Comparison of ENCODE assay signal across 19 cellular contexts in genomic region chr17:32517982-32518381, GRCh38. TPM values are rescaled to one million over a fixed set of nuclear protein-coding genes. Genes with fewer than 3 reads are reported as not detected.
DNase-seq lines count a peak whose midpoint lies in the region; ATAC-seq, FAIRE-seq and TF ChIP-seq lines count a peak whose summit lies in the region.
"Had no signal": no experiment of that assay in that cellular context is flagged by ENCODE, and none has a peak within 500 bp of the region (broad histone marks: within the 10 kb centered on the region; RNA-seq: fewer than 3 reads in every experiment).

No MANE protein-coding gene starts in this region.

- H3K79me2 ChIP-seq in GM12878 (ENCODE audit: control insufficient read depth, insufficient read depth, low read length) (no peaks in the 10 kb centered on the region; the same call in 1 of the 2 replicates), neural cell (replicated peaks; ENCODE audit: insufficient read depth, low read length) (peaks cover 6% of the 10 kb centered on the region)

- RAD21 ChIA-PET in GM12878 (lab: Charles Lee; ENCODE audit: unreplicated experiment) = interaction anchor here (1.0 to 19.5 kb wide), 8 partner anchors 8 to 317 kb away, joined by 3 to 543 read pairs (median 4); partner anchors contain the start of gene CDK5R1

- H3K9ac ChIP-seq in GM12878 (ENCODE audit: control insufficient read depth, insufficient read depth, low read length) (no peak overlapping the region), neural cell (ENCODE audit: low read length) (peak overlapping the region; percentile 98)
- H3K9ac ChIP-seq: SK-N-SH had no signal

- CTCF ChIA-PET in GM12878 (lab: Yijun Ruan, JAX) = interaction anchor here (0.8 to 4.9 kb wide), 7 partner anchors 13 to 84 kb away, joined by 3 to 28 read pairs (median 4); no protein-coding TSS in a partner anchor

- no peaks in the 10 kb centered on the region for H3K9me2 ChIP-seq in neural cell (ENCODE audit: insufficient read depth, low read length)
- H3K9me2 ChIP-seq: SK-N-SH had no signal

- H3K4me1 ChIP-seq in GM12878 (ENCODE audit: control insufficient read depth, insufficient read depth, low read length) (peaks cover 77% of the 10 kb centered on the region), adrenal gland (replicated peaks in 1 of 2) (peaks cover 19 to 27% of the 10 kb centered on the region in 2 donors)
- H3K4me1 ChIP-seq: prostate gland had no signal

- WGBS in GM12878 (ENCODE audit: insufficient coverage, insufficient replicate concordance, low lambda C conversion rate, missing lambda C conversion rate) = 95% methylated on average over 6 of the region's 7 CpGs
- WGBS in adrenal gland, 4 donors = 91 to 96% (median 95%) methylated on average over 5 to 7 of the region's 7 CpGs

- H3K4me2 ChIP-seq in GM12878 (ENCODE audit: control insufficient read depth, insufficient read depth) (peak overlapping the region; percentile 46; the same call in 1 of the 2 replicates), neural cell (ENCODE audit: low read length) (no peak overlapping the region)

- H3K9me3 ChIP-seq in GM12878 (replicated peaks; ENCODE audit: control insufficient read depth, insufficient read depth, low read length) = no peaks in the 10 kb centered on the region
- no peaks in the 10 kb centered on the region for H3K9me3 ChIP-seq in neural cell (ENCODE audit: low read length)
- no peaks in the 10 kb centered on the region for H3K9me3 ChIP-seq in adrenal gland (replicated peaks in 1 of 3)
- H3K9me3 ChIP-seq: prostate gland, SK-N-SH had no signal

- no TSS peak for BruUV-seq in GM12878 (replicated peaks; lab: Mats Ljungman, UMichigan)

- no peak for TF ChIP-seq EP300 in GM12878 (IDR thresholded peaks at IDR 0.05; ENCODE audit: borderline replicate concordance in 1 of 2, control insufficient read depth in 1 of 2, low read depth in 2 of 2, low read length in 2 of 2)
- TF ChIP-seq EP300 in neural cell (conservative IDR thresholded peaks at IDR 0.05; ENCODE audit: poor library complexity, severe bottlenecking) = no peak

- no peak for TF ChIP-seq CTCF in GM12878 (IDR thresholded peaks at IDR 0.05 in 2 of 3, conservative IDR thresholded peaks at IDR 0.05 in 1 of 3; ENCODE audit: control insufficient read depth in 2 of 3, extremely low read depth in 1 of 3, insufficient read depth in 1 of 3, low read depth in 3 of 3, low read length in 3 of 3)
- TF ChIP-seq CTCF in neural cell (IDR thresholded peaks at IDR 0.05; ENCODE audit: poor library complexity, severe bottlenecking) = no peak
- no peak for TF ChIP-seq CTCF in adrenal gland (IDR thresholded peaks at IDR 0.05)

- peaks cover 8% of the 10 kb centered on the region for H3F3A ChIP-seq in neural cell (ENCODE audit: insufficient read depth, low read length, poor library complexity, severe bottlenecking)

- POLR2A ChIA-PET in GM12878 (lab: Charles Lee) = interaction anchor here (1.3 to 18.8 kb wide), 5 partner anchors 14 to 51 kb away, joined by 4 to 308 read pairs (median 12); partner anchors contain the start of gene CDK5R1

- H3K4me3 ChIP-seq in GM12878 (no peak overlapping the region), neural cell (ENCODE audit: low read length) (peak overlapping the region; percentile 67), adrenal gland (no peak overlapping the region)
- H3K4me3 ChIP-seq: prostate gland had no signal

- H3K27me3 ChIP-seq in GM12878 (replicated peaks in 1 of 2; ENCODE audit: control insufficient read depth in 2 of 2, insufficient read depth in 2 of 2, low read length in 1 of 2) = no peaks in the 10 kb centered on the region
- H3K27me3 ChIP-seq in neural cell (ENCODE audit: insufficient read depth, low read depth, low read length) = no peaks in the 10 kb centered on the region
- no peaks in the 10 kb centered on the region for H3K27me3 ChIP-seq in adrenal gland

- H3K27ac ChIP-seq in GM12878 (ENCODE audit: control insufficient read depth, insufficient read depth) (peak overlapping the region; percentile 90; the same call in 1 of the 2 replicates), neural cell (ENCODE audit: low read length) (peak overlapping the region; percentile 100), adrenal gland (no peak overlapping the region)
- H3K27ac ChIP-seq: prostate gland had no signal

- intact Hi-C loops in GM12878 (cut with micrococcal nuclease; ENCODE audit: unreplicated experiment) = no loop called here
- intact Hi-C loops in adrenal gland (cut with DNase I) = no loop called here

- TF ChIP-seq POLR2A in GM12892 (IDR thresholded peaks at IDR 0.05; ENCODE audit: low read depth, low read length) (no peak), GM12878 (IDR thresholded peaks at IDR 0.05; ENCODE audit: low read depth, low read length) (no peak), adrenal gland (IDR thresholded peaks at IDR 0.05) (no peak)

- H3K36me3 ChIP-seq in GM12878 (ENCODE audit: control insufficient read depth in 2 of 2, insufficient read depth in 2 of 2, low read length in 1 of 2) = no peaks in the 10 kb centered on the region
- no peaks in the 10 kb centered on the region for H3K36me3 ChIP-seq in neural cell (ENCODE audit: insufficient read depth, low read length)
- no peaks in the 10 kb centered on the region for H3K36me3 ChIP-seq in adrenal gland (replicated peaks in 1 of 2)
- H3K36me3 ChIP-seq: prostate gland had no signal

- ATAC-seq in GM12878 = no peak
- no peak for ATAC-seq in GM21528 (IDR thresholded peaks at IDR 0.05; ENCODE audit: low FRiP score, unreplicated experiment)
- ATAC-seq in HG03565 (IDR thresholded peaks at IDR 0.05; ENCODE audit: unreplicated experiment) = no peak

- SMC1A ChIA-PET in GM12878 (lab: Charles Lee; ENCODE audit: uncharacterized antibody, unreplicated experiment) = interaction anchor here (0.8 to 13.7 kb wide), 11 partner anchors 10 to 90 kb away, joined by 3 to 286 read pairs (median 8); partner anchors contain the start of gene CDK5R1

- in situ Hi-C loops in GM12878 (cut with MboI) = no loop called here

- H4K20me1 ChIP-seq in GM12878 (ENCODE audit: control insufficient read depth, insufficient read depth) (no peaks in the 10 kb centered on the region), neural cell (ENCODE audit: insufficient read depth) (no peaks in the 10 kb centered on the region)

- peak; percentile 48 for FAIRE-seq in GM12892 (lab: Jason Lieb, UNC)
- no peak for FAIRE-seq in GM12878 (lab: Jason Lieb, UNC)
- FAIRE-seq: A204.1, colon had no signal

- peak; percentile 46 for DNase-seq in NCI-H748 (lab: John Stamatoyannopoulos, UW; ENCODE audit: unreplicated experiment)
- no peak for DNase-seq in NCI-H748 treated with DMSO at 0.1 percent for 48 hours (lab: John Stamatoyannopoulos, UW)
- no peak for DNase-seq in GM12892 (ENCODE audit: insufficient read length)
- DNase-seq in GM12878 (ENCODE audit: low read depth, low spot score) = no peak
- no peak for DNase-seq in adrenal gland
- DNase-seq: activated CD8-positive, alpha-beta memory T cell treated with anti-CD3 and anti-CD28 coated beads, Interleukin-2, amount 50 U/mL, for 48 hours; anterior cingulate cortex; islet precursor cell; KBM-7; NCI-H1105 treated with DMSO at 0.1 percent for 48 hours; NCI-H226; SK-N-SH; stimulated activated CD4-positive, alpha-beta T cell treated with anti-CD3 and anti-CD28 coated beads, Interleukin-12 subunit alpha, Interleukin-12 subunit beta, amount 100 ng/mL, for 4 hours had no signal

- H2AFZ ChIP-seq in GM12878 (ENCODE audit: control insufficient read depth, low read depth, low read length) (no peak overlapping the region), neural cell (ENCODE audit: low read depth, low read length) (no peak overlapping the region)

- TF ChIP-seq RAD21 in GM12878 (IDR thresholded peaks at IDR 0.05; ENCODE audit: insufficient read depth, low read depth, low read length) (no peak), neural cell (conservative IDR thresholded peaks at IDR 0.05) (no peak)

TF ChIP-seq in GM12878, 131 proteins besides CTCF, POLR2A, EP300 and RAD21 (continues in another document):
- TF ChIP-seq ZNF622 (IDR thresholded peaks at IDR 0.05) = no peak
- no peak for TF ChIP-seq EZH2 (IDR thresholded peaks at IDR 0.05; ENCODE audit: borderline replicate concordance, control insufficient read depth, low read depth, low read length)
- no peak for TF ChIP-seq HDGF (IDR thresholded peaks at IDR 0.05)

TF ChIP-seq in neural cell, 6 proteins besides CTCF, POLR2A, EP300 and RAD21:
- no peak for TF ChIP-seq POLR2AphosphoS5 (IDR thresholded peaks at IDR 0.05)

RNA-seq across cellular contexts. Expression of gene CDK5R1, which starts 31.2 kb away (rescaled TPM):
- 26.1 TPM for polyA plus RNA-seq in GM12892 (2012; ENCODE audit: missing spikeins)
- total RNA-seq in GM12878 (2013; cell fraction: nucleolus; rRNA removed) = 67.1 and 71.0 TPM in 2 replicates
- total RNA-seq in GM12878 (2014; rRNA removed) (17.5 and 17.8 TPM in 2 replicates), GM12878 (2014; rRNA removed; fragmentation: Illumina TruSeq; extraction: Trizol) (11.4 and 11.9 TPM in 2 replicates), GM12878 (2021) (26.7 and 27.3 TPM in 2 replicates), adrenal gland (1 to 10 TPM; 1.1 to 4.5 (median 2.7) TPM)
- polyA plus RNA-seq in GM12878 (2011; ENCODE audit: low read depth) = 9.5 TPM
- polyA plus RNA-seq in GM12878 (2011; rRNA removed) (28.3 and 37.5 TPM in 2 replicates), GM12878 (2014; fragmentation: Illumina TruSeq; extraction: Trizol) (10.9 and 12.9 TPM in 2 replicates), GM12878 (2014; fragmentation: Nextera tagmentation; extraction: Ambion mirVana) (1 to 10 TPM; 1.1 to 2.4 TPM), GM12878 (2014; rRNA removed) (14.2 and 14.5 TPM in 2 replicates), GM12878 (2016; fragmentation: Nextera tagmentation; extraction: Ambion mirVana) (1 to 10 TPM; 5.3 to 6.4 TPM), neural cell (199 and 213 TPM in 2 replicates), adrenal gland (1 to 10 TPM in 2 of 3 donors, under 1 TPM in 1; 0.98 to 3.0 (median 1.8) TPM)
- 29.2 and 33.4 TPM in 2 replicates for polyA plus RNA-seq in GM12878 (2011; cell fraction: cytosol; rRNA removed)
- 72.0 and 77.8 TPM in 2 replicates for polyA plus RNA-seq in GM12878 (2011; cell fraction: nucleus; rRNA removed)
- 15.5 and 24.1 TPM in 2 replicates for polyA plus RNA-seq in GM12878 (2012)
- polyA minus RNA-seq in GM12878 (2011; rRNA and poly(A)+ RNA removed) = 19.8 and 36.6 TPM in 2 replicates
- 25.1 and 31.9 TPM in 2 replicates for polyA minus RNA-seq in GM12878 (2011; cell fraction: cytosol; rRNA and poly(A)+ RNA removed)
- 35.2 and 48.9 TPM in 2 replicates for polyA minus RNA-seq in GM12878 (2011; cell fraction: nucleus; rRNA and poly(A)+ RNA removed)
- polyA minus RNA-seq in neural cell = 271 and 294 TPM in 2 replicates

Comparison
In these comparisons a context has a peak if more than half of its experiments do, and no peak if none do; other contexts are left out.
1. H3K27ac ChIP-seq: peak in GM12878 (single experiment) and neural cell (single experiment); none in adrenal gland (0 of 5).